27 cellular contexts compared by ENCODE assay signal in genomic region chr2:189854152-189854551, GRCh38.
A peak's percentile ranks its signal among the peaks of the same experiment; 100 is the strongest.
DNase-seq lines count a peak whose midpoint lies in the region; ATAC-seq, FAIRE-seq and TF ChIP-seq lines count a peak whose summit lies in the region.
"Had no signal": no experiment of that assay in that cellular context is flagged by ENCODE, and none has a peak within 500 bp of the region (broad histone marks: within the 10 kb centered on the region; RNA-seq: fewer than 3 reads in every experiment).

No MANE protein-coding gene starts in this region.

- H3K18ac ChIP-seq in trophoblast cell (ENCODE audit: low read length) = no peak overlapping the region

- ATAC-seq in T-cell (replicated peaks in 1 of 4) (no peak), GM21528 (IDR thresholded peaks at IDR 0.05; ENCODE audit: low FRiP score, unreplicated experiment) (no peak)
- ATAC-seq: right lobe of liver, Right ventricle myocardium inferior had no signal

- DNase-seq in GM19239 (ENCODE audit: insufficient read length, low spot score) (no peak), SK-N-SH (no peak), fibroblast of mammary gland (ENCODE audit: low read depth) (peak; percentile 72), T-cell (no peak), trophoblast cell (no peak)
- DNase-seq: activated CD4-positive, alpha-beta memory T cell treated with anti-CD3 and anti-CD28 coated beads, Interleukin-2, amount 10 ng/mL, durations not matched to agents 7 days and 5 days; activated CD4-positive, alpha-beta T cell treated with anti-CD3 and anti-CD28 coated beads for 1 hour; activated CD8-positive, alpha-beta memory T cell treated with anti-CD3 and anti-CD28 coated beads, Interleukin-2, amount 50 U/mL, for 4 hours; activated naive CD4-positive, alpha-beta T cell treated with anti-CD3 and anti-CD28 coated beads for 36 hours; amygdala; DMS79; effector CD8-positive, alpha-beta T cell; foreskin melanocyte; GF-D8; NCI-H1417 treated with DMSO at 0.1 percent for 48 hours; NCI-H2081 treated with DMSO at 0.1 percent for 48 hours; NCI-H226; NCI-H526 treated with DMSO at 0.1 percent for 48 hours; PC-9; right lobe of liver; stimulated activated CD4-positive, alpha-beta T cell treated with anti-CD3 and anti-CD28 coated beads, Interleukin-4, amount 100 ng/mL, for 1 hour; tibial artery had no signal

- no peaks in the 10 kb centered on the region for H3K27me3 Mint-ChIP-seq in T-cell
- H3K27me3 Mint-ChIP-seq: activated CD4-positive, alpha-beta memory T cell treated with anti-CD3 and anti-CD28 coated beads, Interleukin-2, amount 10 ng/mL, durations not matched to agents 7 days and 5 days had no signal

- H3K4me2 ChIP-seq in SK-N-SH = no peak overlapping the region
- peak overlapping the region; percentile 21 for H3K4me2 ChIP-seq in skeletal muscle satellite cell (ENCODE audit: low read length)
- H3K4me2 ChIP-seq in trophoblast cell (ENCODE audit: low read length) = no peak overlapping the region
- H3K4me2 ChIP-seq: PC-9 had no signal

- H3K27ac Mint-ChIP-seq in T-cell = no peak overlapping the region
- H3K27ac Mint-ChIP-seq: activated CD4-positive, alpha-beta memory T cell treated with anti-CD3 and anti-CD28 coated beads, Interleukin-2, amount 10 ng/mL, durations not matched to agents 7 days and 5 days; activated naive CD4-positive, alpha-beta T cell treated with anti-CD3 and anti-CD28 coated beads for 36 hours had no signal

- H3K4me3 Mint-ChIP-seq in T-cell = no peak overlapping the region
- H3K4me3 Mint-ChIP-seq: activated CD4-positive, alpha-beta memory T cell treated with anti-CD3 and anti-CD28 coated beads, Interleukin-2, amount 10 ng/mL, durations not matched to agents 7 days and 5 days; activated naive CD4-positive, alpha-beta T cell treated with anti-CD3 and anti-CD28 coated beads for 36 hours had no signal

- no peak overlapping the region for H4K8ac ChIP-seq in trophoblast cell (ENCODE audit: low read depth, low read length)

- no peak overlapping the region for H3K14ac ChIP-seq in trophoblast cell (ENCODE audit: low read length)

- no peak overlapping the region for H3K23ac ChIP-seq in trophoblast cell (ENCODE audit: low read length)

- H3K27me3 ChIP-seq in SK-N-SH (ENCODE audit: insufficient read depth) = no peaks in the 10 kb centered on the region
- H3K27me3 ChIP-seq in skeletal muscle satellite cell (ENCODE audit: control insufficient read depth, insufficient read depth, low read length) = no peaks in the 10 kb centered on the region
- H3K27me3 ChIP-seq in trophoblast cell (ENCODE audit: insufficient read depth, low read length) = no peaks in the 10 kb centered on the region
- H3K27me3 ChIP-seq: right lobe of liver, tibial artery had no signal

- H2AK5ac ChIP-seq in trophoblast cell (ENCODE audit: low read length) = no peak overlapping the region

- H3K36me3 ChIP-seq in SK-N-SH (replicated peaks in 1 of 2; ENCODE audit: control insufficient read depth in 1 of 2, insufficient read depth in 2 of 2, low read length in 1 of 2) (peaks cover 27 to 31% of the 10 kb centered on the region in 2 experiments), skeletal muscle satellite cell (ENCODE audit: insufficient read depth, low read length) (no peaks in the 10 kb centered on the region), trophoblast cell (ENCODE audit: control insufficient read depth in 1 of 2, insufficient read depth in 2 of 2, low read length in 2 of 2) (no peaks in the 10 kb centered on the region)

- H3K79me2 ChIP-seq in SK-N-SH (ENCODE audit: insufficient read depth) (no peaks in the 10 kb centered on the region; the same call in 1 of the 2 replicates), trophoblast cell (ENCODE audit: control insufficient read depth, insufficient read depth, low read length, poor library complexity) (no peaks in the 10 kb centered on the region)

- H3K9me2 ChIP-seq in SK-N-SH = no peaks in the 10 kb centered on the region

- H3K9me3 Mint-ChIP-seq in T-cell = no peaks in the 10 kb centered on the region
- H3K9me3 Mint-ChIP-seq: activated CD4-positive, alpha-beta memory T cell treated with anti-CD3 and anti-CD28 coated beads, Interleukin-2, amount 10 ng/mL, durations not matched to agents 7 days and 5 days; activated naive CD4-positive, alpha-beta T cell treated with anti-CD3 and anti-CD28 coated beads for 36 hours had no signal

- no peak overlapping the region for H2AFZ ChIP-seq in SK-N-SH (ENCODE audit: low read depth)
- H2AFZ ChIP-seq in trophoblast cell (ENCODE audit: insufficient read depth, low read length, poor library complexity) = no peak overlapping the region
- H2AFZ ChIP-seq: PC-9 had no signal

- no peak overlapping the region for H4K91ac ChIP-seq in trophoblast cell (ENCODE audit: low read depth, low read length)

- TF ChIP-seq CTCF in SK-N-SH (IDR thresholded peaks at IDR 0.05) (no peak), fibroblast of mammary gland (conservative IDR thresholded peaks at IDR 0.05; ENCODE audit: control insufficient read depth, insufficient read depth, low read depth, low read length) (no peak)

- H3K4me3 ChIP-seq in SK-N-SH (ENCODE audit: low read depth in 2 of 2, low read length in 1 of 2) = no peak overlapping the region
- no peak overlapping the region for H3K4me3 ChIP-seq in fibroblast of mammary gland (ENCODE audit: control insufficient read depth, low read depth, low read length)
- no peak overlapping the region for H3K4me3 ChIP-seq in skeletal muscle satellite cell (ENCODE audit: low read length)
- H3K4me3 ChIP-seq in trophoblast cell (ENCODE audit: low read depth, low read length) = no peak overlapping the region
- H3K4me3 ChIP-seq: PC-9, right lobe of liver, tibial artery had no signal

- H2BK5ac ChIP-seq in trophoblast cell (ENCODE audit: low read depth, low read length, poor library complexity) = no peak overlapping the region

- no peak overlapping the region for H2BK12ac ChIP-seq in trophoblast cell (ENCODE audit: low read length)

- H3K9me3 ChIP-seq in SK-N-SH (peaks cover 3% of the 10 kb centered on the region), skeletal muscle satellite cell (replicated peaks; ENCODE audit: low read length) (no peaks in the 10 kb centered on the region), trophoblast cell (ENCODE audit: insufficient read depth, low read depth, low read length) (no peaks in the 10 kb centered on the region)
- H3K9me3 ChIP-seq: right lobe of liver, tibial artery had no signal

- no peak overlapping the region for H3K4ac ChIP-seq in trophoblast cell (ENCODE audit: low read depth, low read length)

- CTCF ChIA-PET in SK-N-SH (lab: Yijun Ruan, JAX) = no interaction called here
- CTCF ChIA-PET in T-cell (lab: Charles Lee) = no interaction called here

- peaks cover 43% of the 10 kb centered on the region for H3K36me3 Mint-ChIP-seq in T-cell

- WGBS in SK-N-SH (ENCODE audit: low lambda C conversion rate) = 77% methylated on average over 3 of the region's 3 CpGs
- WGBS in trophoblast cell (ENCODE audit: extremely low coverage, insufficient coverage, insufficient read length) = no CpG with 5 or more reads among the region's 3 CpGs

- no peak overlapping the region for H4K12ac ChIP-seq in trophoblast cell (ENCODE audit: low read depth, low read length)

- no peak for TF ChIP-seq EP300 in SK-N-SH (IDR thresholded peaks at IDR 0.05; ENCODE audit: borderline replicate concordance in 1 of 2, low read depth in 1 of 2, low read length in 1 of 2)

- H3K4me1 Mint-ChIP-seq in T-cell = no peaks in the 10 kb centered on the region
- H3K4me1 Mint-ChIP-seq: activated CD4-positive, alpha-beta memory T cell treated with anti-CD3 and anti-CD28 coated beads, Interleukin-2, amount 10 ng/mL, durations not matched to agents 7 days and 5 days had no signal

- no peak for TF ChIP-seq RAD21 in SK-N-SH (IDR thresholded peaks at IDR 0.05; ENCODE audit: low read length)

- FAIRE-seq in GM19239 (lab: Jason Lieb, UNC) = peak; percentile 11
- FAIRE-seq: H1 had no signal

- POLR2A ChIA-PET in SK-N-SH (lab: Yijun Ruan, JAX) (no interaction called here), T-cell (lab: Charles Lee) (no interaction called here)

- H3K27ac ChIP-seq in SK-N-SH (ENCODE audit: low read depth in 2 of 2, low read length in 1 of 2) = no peak overlapping the region
- no peak overlapping the region for H3K27ac ChIP-seq in trophoblast cell (ENCODE audit: low read depth, low read length)
- H3K27ac ChIP-seq: epithelial cell of prostate, PC-9, right lobe of liver, tibial artery had no signal

- H2BK120ac ChIP-seq in trophoblast cell (ENCODE audit: insufficient read depth, low read length, poor library complexity) = no peak overlapping the region

- no peaks in the 10 kb centered on the region for H3F3A ChIP-seq in SK-N-SH (replicated peaks; ENCODE audit: insufficient read depth)

- no peaks in the 10 kb centered on the region for H3K79me1 ChIP-seq in trophoblast cell (ENCODE audit: low read length)

- no peak overlapping the region for H3K9ac ChIP-seq in SK-N-SH
- H3K9ac ChIP-seq in skeletal muscle satellite cell (ENCODE audit: low read depth, low read length) = no peak overlapping the region
- no peak overlapping the region for H3K9ac ChIP-seq in trophoblast cell (ENCODE audit: low read length)

- no peaks in the 10 kb centered on the region for H4K20me1 ChIP-seq in SK-N-SH (ENCODE audit: insufficient read depth)

- H3K4me1 ChIP-seq in SK-N-SH (ENCODE audit: control insufficient read depth in 1 of 2, insufficient read depth in 2 of 2, low read depth in 1 of 2, low read length in 1 of 2) (peaks cover 0 to 5% of the 10 kb centered on the region in 2 experiments; a peak in 2 of 4 replicates), skeletal muscle satellite cell (ENCODE audit: control insufficient read depth, insufficient read depth, low read length) (peaks cover 20% of the 10 kb centered on the region), trophoblast cell (ENCODE audit: control insufficient read depth in 1 of 2, insufficient read depth in 2 of 2, low read length in 2 of 2) (no peaks in the 10 kb centered on the region)
- H3K4me1 ChIP-seq: right lobe of liver, tibial artery had no signal

TF ChIP-seq in SK-N-SH, 30 proteins besides CTCF, POLR2A, EP300 and RAD21:
- TF ChIP-seq TCF12 (IDR thresholded peaks at IDR 0.05) = peak; percentile 61; the same call in 1 of the 2 replicates
- no peak for TF ChIP-seq MAX (IDR thresholded peaks at IDR 0.05; ENCODE audit: low read depth)
